In the genomic region with DNA sequence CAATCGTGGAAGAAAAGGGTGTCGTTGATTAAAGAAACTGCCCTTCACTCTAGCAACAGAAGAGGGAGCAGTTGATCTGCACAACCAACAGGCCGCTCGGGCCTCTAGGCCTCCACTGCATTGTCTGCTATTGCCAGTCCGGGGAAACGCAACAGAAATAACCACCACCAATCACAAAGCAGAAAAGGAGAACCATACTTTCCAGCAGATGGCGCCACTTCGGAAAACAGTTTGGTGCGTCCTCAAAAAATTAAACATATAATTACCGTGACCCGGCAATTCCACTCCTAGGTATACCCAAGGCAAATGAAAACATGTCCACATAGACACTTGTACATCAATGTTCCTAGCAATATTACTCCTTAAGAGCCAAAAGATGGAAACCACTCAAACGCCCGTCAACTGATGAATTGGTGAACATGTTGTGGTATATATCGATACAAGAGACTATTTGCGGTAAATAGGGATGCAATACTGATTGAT, we compare ENCODE assay signal across 8 cellular contexts.
DNase-seq lines count a peak whose midpoint lies in the region; ATAC-seq and TF ChIP-seq lines count a peak whose summit lies in the region.

No MANE protein-coding gene starts in this region.

- H3K4me2 ChIP-seq in MM.1S (ENCODE audit: low read depth, low read length) (no peak overlapping the region), SU-DHL-6 (ENCODE audit: low read depth, low read length, poor library complexity, severe bottlenecking) (no peak overlapping the region)

- intact Hi-C loops in upper lobe of right lung (cut with DNase I), result loop anchor here (10.0 kb wide), 1 partner anchor 397 kb away; no protein-coding TSS in a partner anchor

- TF ChIP-seq CTCF in MM.1S (IDR thresholded peaks at IDR 0.05; ENCODE audit: low read length) (peak; percentile 82), SU-DHL-6 (IDR thresholded peaks at IDR 0.05; ENCODE audit: insufficient read depth, low read length, poor library complexity, severe bottlenecking) (peak; percentile 58), epithelial cell of esophagus (IDR thresholded peaks at IDR 0.05; ENCODE audit: insufficient read depth, low read depth, low read length, missing control alignments) (peak; percentile 76), upper lobe of right lung (IDR thresholded peaks at IDR 0.05) (peak; percentile 82)

- H3K4me3 ChIP-seq in MM.1S (ENCODE audit: low read length) (no peak overlapping the region), SU-DHL-6 (ENCODE audit: insufficient read depth, low read length, poor library complexity, severe bottlenecking) (no peak overlapping the region), epithelial cell of esophagus (ENCODE audit: low read length) (no peak overlapping the region), upper lobe of right lung (no peak overlapping the region)

- H3K27me3 ChIP-seq in MM.1S (replicated peaks; ENCODE audit: insufficient read depth, low read length) (no peaks in the 10 kb centered on the region), SU-DHL-6 (ENCODE audit: low read length) (no peaks in the 10 kb centered on the region), upper lobe of right lung (no peaks in the 10 kb centered on the region)

- no peak overlapping the region for H3K9ac ChIP-seq in MM.1S (ENCODE audit: low read length)
- H3K9ac ChIP-seq in SU-DHL-6 (ENCODE audit: low read length), result no peak overlapping the region

- H3K4me1 ChIP-seq in MM.1S (ENCODE audit: low read length), result no peaks in the 10 kb centered on the region
- H3K4me1 ChIP-seq in upper lobe of right lung, result peaks cover 3% of the 10 kb centered on the region

- H4K20me1 ChIP-seq in MM.1S (ENCODE audit: insufficient read depth, low read length), result no peaks in the 10 kb centered on the region
- no peaks in the 10 kb centered on the region for H4K20me1 ChIP-seq in SU-DHL-6 (ENCODE audit: low read depth, low read length)

- ATAC-seq in upper lobe of right lung, result peak; percentile 92

- no peaks in the 10 kb centered on the region for H3K36me3 ChIP-seq in MM.1S (replicated peaks; ENCODE audit: insufficient read depth, low read length)
- no peaks in the 10 kb centered on the region for H3K36me3 ChIP-seq in SU-DHL-6 (ENCODE audit: low read length)
- no peaks in the 10 kb centered on the region for H3K36me3 ChIP-seq in upper lobe of right lung

- H3K9me3 ChIP-seq in MM.1S (replicated peaks; ENCODE audit: insufficient read depth, low read length) (no peaks in the 10 kb centered on the region), SU-DHL-6 (ENCODE audit: insufficient read depth, low read length) (no peaks in the 10 kb centered on the region), upper lobe of right lung (no peaks in the 10 kb centered on the region)

- DNase-seq in A172 (ENCODE audit: low spot score) (peak; percentile 92), GM04504 (ENCODE audit: low read depth) (peak; percentile 71), MM.1S (peak; percentile 84), epithelial cell of esophagus (ENCODE audit: low read depth) (peak; percentile 90), mesenteric fat pad (ENCODE audit: low spot score) (peak; percentile 88), upper lobe of right lung (peak; percentile 81)
- DNase-seq in activated effector memory CD4-positive, alpha-beta T cell treated with anti-CD3 and anti-CD28 coated beads, Interleukin-2, amount 50 U/mL, for 16 hours, result no peak

- H3F3A ChIP-seq in MM.1S (ENCODE audit: insufficient read depth, low read length) (no peaks in the 10 kb centered on the region), SU-DHL-6 (ENCODE audit: insufficient read depth) (no peaks in the 10 kb centered on the region)

- H3K27ac ChIP-seq in MM.1S (ENCODE audit: low read length) (no peak overlapping the region), SU-DHL-6 (ENCODE audit: low read depth, low read length) (no peak overlapping the region), upper lobe of right lung (no peak overlapping the region)

- no peaks in the 10 kb centered on the region for H3K9me2 ChIP-seq in MM.1S (replicated peaks; ENCODE audit: insufficient read depth, low read length)
- H3K9me2 ChIP-seq in SU-DHL-6 (replicated peaks; ENCODE audit: insufficient read depth, low read length), result no peaks in the 10 kb centered on the region

- no peak overlapping the region for H2AFZ ChIP-seq in MM.1S (ENCODE audit: low read length)
- H2AFZ ChIP-seq in SU-DHL-6 (ENCODE audit: low read depth, low read length, severe bottlenecking), result no peak overlapping the region

- H3K79me2 ChIP-seq in MM.1S (ENCODE audit: low read length), result no peaks in the 10 kb centered on the region
- no peaks in the 10 kb centered on the region for H3K79me2 ChIP-seq in SU-DHL-6 (ENCODE audit: insufficient read depth, low read length)
